Comparison of ENCODE assay signal across 8 cellular contexts in the genomic region with DNA sequence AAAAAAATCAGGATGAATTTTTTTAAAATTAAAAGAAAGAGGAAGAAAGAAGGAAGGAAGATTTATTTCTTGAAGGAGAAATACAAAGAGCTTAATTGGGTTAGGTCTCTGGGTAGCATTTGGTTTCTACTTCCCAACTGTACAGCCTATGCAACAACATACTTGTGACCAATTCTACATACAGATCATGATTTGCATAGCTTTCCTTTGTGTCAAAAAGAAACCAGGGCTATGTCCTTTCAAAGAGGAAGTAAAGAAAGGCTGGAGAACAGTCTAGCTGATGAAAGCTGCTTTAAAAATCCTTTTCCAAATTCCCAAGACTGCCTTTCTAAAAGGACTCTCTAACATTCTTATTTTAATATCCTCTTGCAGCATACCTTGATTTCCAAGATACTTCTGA. TPM values are rescaled to one million over a fixed set of nuclear protein-coding genes. Genes with fewer than 3 reads are reported as not detected.
DNase-seq lines count a peak whose midpoint lies in the region; ATAC-seq and TF ChIP-seq lines count a peak whose summit lies in the region.

No MANE protein-coding gene starts in this region.

- H3K79me2 ChIP-seq in osteoblast (ENCODE audit: insufficient read depth, low read length): no peaks in the 10 kb centered on the region

- H3K27ac ChIP-seq in osteoblast (ENCODE audit: low read depth, low read length) (peak overlapping the region; percentile 20), colonic mucosa (no peak overlapping the region)

- no peaks in the 10 kb centered on the region for H3K9me3 ChIP-seq in osteoblast (ENCODE audit: low read depth, low read length)
- H3K9me3 ChIP-seq in colonic mucosa: no peaks in the 10 kb centered on the region

- H3K36me3 ChIP-seq in osteoblast (ENCODE audit: insufficient read depth, low read length): peaks cover 4% of the 10 kb centered on the region
- H3K36me3 ChIP-seq in colonic mucosa: no peaks in the 10 kb centered on the region

- peak overlapping the region; percentile 58 for H3K4me2 ChIP-seq in osteoblast (ENCODE audit: insufficient read depth, low read length)

- intact Hi-C loops in colonic mucosa (cut with DNase I): no loop called here

- H3K27me3 ChIP-seq in osteoblast (ENCODE audit: insufficient read depth, low read length) (no peaks in the 10 kb centered on the region), colonic mucosa (no peaks in the 10 kb centered on the region)

- H3K4me1 ChIP-seq in osteoblast (ENCODE audit: insufficient read depth, low read length) (peaks cover 19% of the 10 kb centered on the region), colonic mucosa (no peaks in the 10 kb centered on the region)

- TF ChIP-seq CTCF in osteoblast (IDR thresholded peaks at IDR 0.05; ENCODE audit: extremely low read depth, low read depth, low read length) (no peak), colonic mucosa (IDR thresholded peaks at IDR 0.05) (no peak)

- ATAC-seq in GM18873 (IDR thresholded peaks at IDR 0.05; ENCODE audit: low FRiP score, unreplicated experiment): peak; percentile 96
- peak; percentile 98 for ATAC-seq in HG02759 (IDR thresholded peaks at IDR 0.05; ENCODE audit: unreplicated experiment)

- peak overlapping the region; percentile 15 for H2AFZ ChIP-seq in osteoblast (ENCODE audit: low read length)

- H3K4me3 ChIP-seq in osteoblast (ENCODE audit: insufficient read depth, low read length) (no peak overlapping the region), colonic mucosa (no peak overlapping the region)

- no peaks in the 10 kb centered on the region for H4K20me1 ChIP-seq in osteoblast (ENCODE audit: insufficient read depth, low read length)

- CTCF ChIA-PET in HEK293T (lab: Yijun Ruan, JAX): no interaction called here

- peak; percentile 48 to 78 for DNase-seq in NCI-H526 (lab: John Stamatoyannopoulos, UW)
- no peak for DNase-seq in osteoblast (ENCODE audit: insufficient read length, low spot score, missing footprints)
- no peak for DNase-seq in colonic mucosa
- no peak for DNase-seq in HEK293T (ENCODE audit: extremely low spot score)
- no peak for DNase-seq in activated CD4-positive, alpha-beta T cell treated with anti-CD3 and anti-CD28 coated beads for 48 hours
- no peak for DNase-seq in NCI-H345 (lab: John Stamatoyannopoulos, UW)

- POLR2A ChIA-PET in HEK293T (lab: Yijun Ruan, JAX): no interaction called here

- H3K9ac ChIP-seq in colonic mucosa (ENCODE audit: low read depth in 2 of 2, low read length in 2 of 2): no peak overlapping the region

TF ChIP-seq in HEK293T, 16 proteins besides CTCF, POLR2A, EP300 and RAD21:
- TF ChIP-seq NFRKB (IDR thresholded peaks at IDR 0.05): no peak
- TF ChIP-seq ARNT (IDR thresholded peaks at IDR 0.05): no peak
- TF ChIP-seq L3MBTL2 (conservative IDR thresholded peaks at IDR 0.05): no peak
- TF ChIP-seq BHLHE40 (IDR thresholded peaks at IDR 0.05; ENCODE audit: borderline replicate concordance): no peak
- no peak for TF ChIP-seq FOXA1 (IDR thresholded peaks at IDR 0.05)
- no peak for TF ChIP-seq ELF4 (IDR thresholded peaks at IDR 0.05)
- TF ChIP-seq TARDBP (IDR thresholded peaks at IDR 0.05): no peak
- no peak for TF ChIP-seq HDGF (IDR thresholded peaks at IDR 0.05; ENCODE audit: borderline replicate concordance)
- TF ChIP-seq FOXM1 (IDR thresholded peaks at IDR 0.05; ENCODE audit: borderline replicate concordance): no peak
- TF ChIP-seq ZNF384 (IDR thresholded peaks at IDR 0.05): no peak
- TF ChIP-seq SUZ12 (IDR thresholded peaks at IDR 0.05): no peak
- TF ChIP-seq CTBP1 (IDR thresholded peaks at IDR 0.05; ENCODE audit: borderline replicate concordance): no peak
- no peak for TF ChIP-seq FOXK2 (IDR thresholded peaks at IDR 0.05)
- TF ChIP-seq, protein P1, sequence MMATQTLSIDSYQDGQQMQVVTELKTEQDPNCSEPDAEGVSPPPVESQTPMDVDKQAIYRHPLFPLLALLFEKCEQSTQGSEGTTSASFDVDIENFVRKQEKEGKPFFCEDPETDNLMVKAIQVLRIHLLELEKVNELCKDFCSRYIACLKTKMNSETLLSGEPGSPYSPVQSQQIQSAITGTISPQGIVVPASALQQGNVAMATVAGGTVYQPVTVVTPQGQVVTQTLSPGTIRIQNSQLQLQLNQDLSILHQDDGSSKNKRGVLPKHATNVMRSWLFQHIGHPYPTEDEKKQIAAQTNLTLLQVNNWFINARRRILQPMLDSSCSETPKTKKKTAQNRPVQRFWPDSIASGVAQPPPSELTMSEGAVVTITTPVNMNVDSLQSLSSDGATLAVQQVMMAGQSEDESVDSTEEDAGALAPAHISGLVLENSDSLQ (IDR thresholded peaks at IDR 0.05): no peak

RNA-seq across cellular contexts. Expression of gene HGD, which starts 6.1 kb away (rescaled TPM):
- total RNA-seq in osteoblast: under 0.01 TPM in 2 replicates
- 10 to 100 TPM; 37.6 to 48.5 TPM for total RNA-seq in colonic mucosa

RNA-seq across cellular contexts. Expression of gene RABL3, which starts 54.2 kb away (rescaled TPM):
- 13.3 and 15.2 TPM in 2 replicates for total RNA-seq in osteoblast
- 10 to 100 TPM; 25.5 to 30.5 TPM for total RNA-seq in colonic mucosa

RNA-seq across cellular contexts. Expression of gene GTF2E1, which starts 54.4 kb away (rescaled TPM):
- total RNA-seq in osteoblast: 13.0 and 14.4 TPM in 2 replicates
- total RNA-seq in colonic mucosa: 10 to 100 TPM; 15.2 to 17.9 TPM

Comparison
In these comparisons a context has a peak if more than half of its experiments do, and no peak if none do; other contexts are left out.
1. DNase-seq: peak in NCI-H526 (2 of 2); none in osteoblast (single experiment), colonic mucosa (single experiment), HEK293T (single experiment), activated CD4-positive, alpha-beta T cell treated with anti-CD3 and anti-CD28 coated beads for 48 hours (single experiment) and NCI-H345 (single experiment).
2. RNA of gene HGD, which starts 6.1 kb away (total RNA-seq): 37.6 to 48.5 TPM in colonic mucosa; under 0.01 TPM in osteoblast; every median in the first group is over 10 times any median in the second.